ENCODE assay signal across 14 cellular contexts in the genomic region with DNA sequence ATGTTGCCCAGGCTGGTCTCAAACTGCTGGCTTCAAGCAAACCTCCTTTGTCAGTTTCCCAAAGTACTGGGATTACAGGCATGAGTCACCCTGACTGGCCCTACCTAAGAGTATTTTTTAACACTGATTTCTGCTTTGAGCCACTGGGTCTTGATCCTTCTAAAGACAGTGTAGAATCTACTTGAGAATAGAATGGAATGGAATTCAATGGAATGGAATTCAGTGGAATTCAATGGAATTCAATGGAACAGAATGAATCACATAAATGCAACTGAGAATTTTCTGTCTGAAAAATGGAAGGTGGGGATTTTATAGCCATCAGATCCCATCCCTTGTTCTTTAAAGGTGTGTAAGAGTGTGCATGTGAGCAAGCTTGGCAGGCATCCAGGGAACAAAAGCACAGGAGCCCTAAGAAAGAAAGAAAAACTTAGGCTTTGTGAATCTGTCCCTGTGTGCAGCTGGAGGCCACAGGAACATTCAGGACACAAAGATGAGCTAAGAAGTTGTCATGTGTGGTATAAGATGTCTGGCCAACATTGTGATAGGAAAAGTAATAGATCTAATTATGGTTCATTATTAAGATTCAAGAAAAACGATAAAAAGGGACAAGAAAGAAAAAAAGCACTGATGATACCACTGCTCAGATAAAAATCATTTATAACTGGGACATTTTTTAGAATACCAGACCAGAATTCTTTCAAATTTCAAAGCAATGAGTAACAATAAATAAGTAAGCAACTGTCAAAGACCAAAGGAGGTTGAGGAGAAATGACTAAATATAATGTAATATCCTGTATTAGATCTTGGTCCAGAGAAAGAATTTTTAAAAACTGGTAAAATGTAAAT.
DNase-seq lines count a peak whose midpoint lies in the region; FAIRE-seq and TF ChIP-seq lines count a peak whose summit lies in the region.
"Had no signal": no experiment of that assay in that cellular context is flagged by ENCODE, and none has a peak within 500 bp of the region (broad histone marks: within the 10 kb centered on the region; RNA-seq: fewer than 3 reads in every experiment).

No MANE protein-coding gene starts in this region.

- no peaks in the 10 kb centered on the region for H3K9me1 ChIP-seq in keratinocyte (ENCODE audit: control insufficient read depth, extremely low read depth, insufficient read depth, low read length)

- H3K79me2 ChIP-seq in keratinocyte (ENCODE audit: control insufficient read depth, insufficient read depth, low read length) = no peaks in the 10 kb centered on the region

- H4K20me1 ChIP-seq in keratinocyte (ENCODE audit: control insufficient read depth, extremely low read depth, insufficient read depth, low read length) = no peaks in the 10 kb centered on the region

- dilution Hi-C loops in keratinocyte (cut with MboI; ENCODE audit: extremely low pct_ligation_motif_present, low sequenced_read_pairs) = no loop called here

- TF ChIP-seq POLR2A in esophagus squamous epithelium (IDR thresholded peaks at IDR 0.05) (no peak), Peyer's patch (IDR thresholded peaks at IDR 0.05) (no peak)

- TF ChIP-seq CTCF in AG09309 (IDR thresholded peaks at IDR 0.05; ENCODE audit: control insufficient read depth, insufficient read depth, low read depth, low read length, missing control alignments) (no peak), keratinocyte (optimal IDR thresholded peaks at IDR 0.05 in 1 of 3, IDR thresholded peaks at IDR 0.05 in 1 of 3, conservative IDR thresholded peaks at IDR 0.05 in 1 of 3; ENCODE audit: extremely low read depth in 1 of 3, insufficient read depth in 2 of 3, low read length in 3 of 3) (no peak), esophagus squamous epithelium (IDR thresholded peaks at IDR 0.05) (no peak), Peyer's patch (IDR thresholded peaks at IDR 0.05) (no peak)

- H3K9ac ChIP-seq in keratinocyte (ENCODE audit: control insufficient read depth, extremely low read depth, insufficient read depth, low read length) = no peak overlapping the region

- H3K36me3 ChIP-seq in keratinocyte (ENCODE audit: control insufficient read depth in 2 of 2, extremely low read depth in 1 of 2, insufficient read depth in 2 of 2, low read length in 2 of 2) = no peaks in the 10 kb centered on the region
- H3K36me3 ChIP-seq in esophagus squamous epithelium = no peaks in the 10 kb centered on the region
- H3K36me3 ChIP-seq in Peyer's patch = no peaks in the 10 kb centered on the region

- H3K27me3 ChIP-seq in keratinocyte (ENCODE audit: control insufficient read depth, extremely low read depth, insufficient read depth, low read length) = no peaks in the 10 kb centered on the region
- H3K27me3 ChIP-seq in esophagus squamous epithelium = no peaks in the 10 kb centered on the region
- no peaks in the 10 kb centered on the region for H3K27me3 ChIP-seq in Peyer's patch

- WGBS in esophagus squamous epithelium, 2 donors = 50 to 69% methylated on average over 1 of the region's 1 CpG

- H3K4me2 ChIP-seq in keratinocyte (ENCODE audit: control insufficient read depth, extremely low read depth, insufficient read depth, low read depth, low read length) = peak overlapping the region; percentile 57

- H3K4me3 ChIP-seq in AG09309 (ENCODE audit: control insufficient read depth, low read depth, low read length) (no peak overlapping the region), keratinocyte (ENCODE audit: control insufficient read depth in 2 of 3, extremely low read depth in 1 of 3, insufficient read depth in 2 of 3, low read depth in 1 of 3, low read length in 3 of 3) (no peak overlapping the region), esophagus squamous epithelium (no peak overlapping the region), Peyer's patch (no peak overlapping the region)

- H3K9me3 ChIP-seq in keratinocyte (ENCODE audit: control insufficient read depth, low read depth, low read length) (no peaks in the 10 kb centered on the region), esophagus squamous epithelium (no peaks in the 10 kb centered on the region), Peyer's patch (no peaks in the 10 kb centered on the region)

- no peak for FAIRE-seq in keratinocyte (lab: Jason Lieb, UNC)
- FAIRE-seq: colon, GM12891 had no signal

- DNase-seq in AG09309 (ENCODE audit: low read depth) = peak; percentile 62
- DNase-seq in HPDE6-E6E7 (ENCODE audit: extremely low spot score) = peak; percentile 14
- peak; percentile 48 for DNase-seq in amniotic epithelial cell (ENCODE audit: low read depth)
- peak; percentile 57 for DNase-seq in keratinocyte (ENCODE audit: low read depth, low spot score)
- DNase-seq in esophagus squamous epithelium (lab: John Stamatoyannopoulos, UW) = no peak
- DNase-seq in Peyer's patch = no peak
- no peak for DNase-seq in T-helper 1 cell
- DNase-seq in HT-29 (ENCODE audit: low spot score) = no peak
- DNase-seq: activated T-cell treated with anti-CD3 and anti-CD28 coated beads, Interleukin-2, amount 50 U/mL, for 24 hours; KBM-7; stimulated activated naive CD8-positive, alpha-beta T cell treated with anti-CD3 and anti-CD28 coated beads, Interleukin-15, Interleukin-2, amounts not matched to agents 100 U/mL and 50 U/mL, for 24 hours; T-helper 9 cell had no signal

- intact Hi-C loops in esophagus squamous epithelium (cut with DNase I) = no loop called here

- peak overlapping the region; percentile 64 for H3K27ac ChIP-seq in keratinocyte (ENCODE audit: control insufficient read depth, insufficient read depth, low read length)
- no peak overlapping the region for H3K27ac ChIP-seq in esophagus squamous epithelium
- H3K27ac ChIP-seq in Peyer's patch = no peak overlapping the region

- H3K4me1 ChIP-seq in keratinocyte (ENCODE audit: control insufficient read depth, extremely low read depth, insufficient read depth, low read length) = peaks cover 21% of the 10 kb centered on the region
- no peaks in the 10 kb centered on the region for H3K4me1 ChIP-seq in esophagus squamous epithelium
- no peaks in the 10 kb centered on the region for H3K4me1 ChIP-seq in Peyer's patch

- H2AFZ ChIP-seq in keratinocyte (ENCODE audit: control insufficient read depth, low read length) = no peak overlapping the region

Comparison
In these comparisons a context has a peak if more than half of its experiments do, and no peak if none do; other contexts are left out.
1. DNase-seq: peak in AG09309 (single experiment), HPDE6-E6E7 (single experiment), amniotic epithelial cell (single experiment) and keratinocyte (single experiment); none in esophagus squamous epithelium (single experiment), Peyer's patch (0 of 3), T-helper 1 cell (0 of 5) and HT-29 (single experiment).